9 cellular contexts compared by ENCODE assay signal in genomic region chr6:136607932-136608772, GRCh38. TPM values are rescaled to one million over a fixed set of nuclear protein-coding genes. Genes with fewer than 3 reads are reported as not detected.
DNase-seq lines count a peak whose midpoint lies in the region; ATAC-seq, FAIRE-seq and TF ChIP-seq lines count a peak whose summit lies in the region.
"Had no signal": no experiment of that assay in that cellular context is flagged by ENCODE, and none has a peak within 500 bp of the region (broad histone marks: within the 10 kb centered on the region; RNA-seq: fewer than 3 reads in every experiment).

No MANE protein-coding gene starts in this region.

- H3K27me3 Mint-ChIP-seq in CD4-positive, alpha-beta memory T cell: no peaks in the 10 kb centered on the region
- H3K27me3 Mint-ChIP-seq: activated naive CD8-positive, alpha-beta T cell had no signal

- H3K27ac Mint-ChIP-seq in CD4-positive, alpha-beta memory T cell: peak overlapping the region in 5 of 7 donors; percentile 3 to 55 (median 11)
- H3K27ac Mint-ChIP-seq: activated naive CD8-positive, alpha-beta T cell had no signal

- intact Hi-C loops in CD4-positive, alpha-beta memory T cell (cut with micrococcal nuclease): loop anchor here (1.0 to 10.0 kb wide), 3 partner anchors 36 to 317 kb away; partner anchors contain the start of gene SLC35D3

- no peak overlapping the region for H3K4me3 ChIP-seq in CD4-positive, alpha-beta memory T cell (ENCODE audit: low read length in 2 of 2)
- H3K4me3 ChIP-seq in OCI-LY3 (ENCODE audit: low read length): no peak overlapping the region
- no peak overlapping the region for H3K4me3 ChIP-seq in fibroblast of mammary gland (ENCODE audit: control insufficient read depth, low read depth, low read length)
- H3K4me3 ChIP-seq in tibial nerve: no peak overlapping the region

- peaks cover 8 to 24% (median 12%) of the 10 kb centered on the region in 4 donors for H3K4me1 Mint-ChIP-seq in CD4-positive, alpha-beta memory T cell

- H3K9ac ChIP-seq in OCI-LY3 (ENCODE audit: low read length): no peak overlapping the region

- H3K9me3 ChIP-seq in CD4-positive, alpha-beta memory T cell (ENCODE audit: control insufficient read depth in 1 of 2, low read length in 2 of 2): no peaks in the 10 kb centered on the region
- no peaks in the 10 kb centered on the region for H3K9me3 ChIP-seq in OCI-LY3 (ENCODE audit: insufficient read depth, low read length)
- H3K9me3 ChIP-seq in tibial nerve: no peaks in the 10 kb centered on the region

- CTCF ChIA-PET in CD4-positive, alpha-beta memory T cell (lab: Charles Lee; ENCODE audit: partially characterized antibody): interaction anchor here (0.6 to 3.2 kb wide), 7 partner anchors 11 to 186 kb away, joined by 3 to 33 read pairs (median 3); partner anchors contain the start of gene MAP3K5

- peaks cover 46 to 55% of the 10 kb centered on the region in 2 donors for H3K36me3 Mint-ChIP-seq in CD4-positive, alpha-beta memory T cell

- peak; percentile 94 for FAIRE-seq in GM19239 (lab: Jason Lieb, UNC)

- no peak for TF ChIP-seq EP300 in tibial nerve (IDR thresholded peaks at IDR 0.05)

- H3K9me3 Mint-ChIP-seq in CD4-positive, alpha-beta memory T cell: no peaks in the 10 kb centered on the region

- no peak overlapping the region for H3K4me3 Mint-ChIP-seq in CD4-positive, alpha-beta memory T cell
- H3K4me3 Mint-ChIP-seq: activated naive CD8-positive, alpha-beta T cell had no signal

- WGBS in tibial nerve, 2 donors: 67 to 70% methylated on average over 12 of the region's 12 CpGs

- no peaks in the 10 kb centered on the region for H4K20me1 ChIP-seq in OCI-LY3 (ENCODE audit: insufficient read depth, low read length)

- H3K4me1 ChIP-seq in CD4-positive, alpha-beta memory T cell (ENCODE audit: insufficient read depth, low read length): no peaks in the 10 kb centered on the region
- H3K4me1 ChIP-seq in OCI-LY3 (ENCODE audit: low read length) (peaks cover 3% of the 10 kb centered on the region; the same call in 1 of the 2 replicates), tibial nerve (peaks cover 0 to 11% (median 4%) of the 10 kb centered on the region in 4 donors)

- no peaks in the 10 kb centered on the region for H3K27me3 ChIP-seq in CD4-positive, alpha-beta memory T cell (ENCODE audit: insufficient read depth, low read length)
- H3K27me3 ChIP-seq in OCI-LY3 (ENCODE audit: low read depth, low read length) (no peaks in the 10 kb centered on the region), tibial nerve (no peaks in the 10 kb centered on the region)

- DNase-seq in CD4-positive, alpha-beta memory T cell: peak; percentile 70 to 76 (median 75)
- DNase-seq in GM19239 (ENCODE audit: insufficient read length, low spot score): peak; percentile 39
- DNase-seq in activated T-cell treated with anti-CD3 and anti-CD28 coated beads for 48 hours (ENCODE audit: low read depth): peak; percentile 68
- DNase-seq in fibroblast of mammary gland (ENCODE audit: low read depth): peak; percentile 72
- peak; percentile 70 for DNase-seq in omental fat pad (ENCODE audit: low spot score)
- DNase-seq in tibial nerve (ENCODE audit: low spot score in 2 of 2): peak; percentile 29 to 76

- TF ChIP-seq POLR2A in tibial nerve (IDR thresholded peaks at IDR 0.05): no peak

- peak; percentile 93 for ATAC-seq in HG03442 (IDR thresholded peaks at IDR 0.05; ENCODE audit: unreplicated experiment)
- no peak for ATAC-seq in omental fat pad (ENCODE audit: low FRiP score)

- peak overlapping the region; percentile 77; the same call in 1 of the 2 replicates for H2AFZ ChIP-seq in OCI-LY3 (ENCODE audit: low read depth, low read length)

- H3K27ac ChIP-seq in CD4-positive, alpha-beta memory T cell (ENCODE audit: low read depth, low read length): no peak overlapping the region
- H3K27ac ChIP-seq in OCI-LY3 (ENCODE audit: low read length) (no peak overlapping the region), tibial nerve (no peak overlapping the region)

- H3K36me3 ChIP-seq in CD4-positive, alpha-beta memory T cell (ENCODE audit: insufficient read depth, low read length): peaks cover 17% of the 10 kb centered on the region
- H3K36me3 ChIP-seq in OCI-LY3 (replicated peaks; ENCODE audit: low read depth, low read length): no peaks in the 10 kb centered on the region
- H3K36me3 ChIP-seq in tibial nerve: peaks cover 0 to 4% (median 0%) of the 10 kb centered on the region in 3 donors

- POLR2A ChIA-PET in CD4-positive, alpha-beta memory T cell (lab: Charles Lee; ENCODE audit: partially characterized antibody): interaction anchor here (0.7 kb wide), 1 partner anchor 184 kb away, joined by 4 read pairs; the partner anchor contains the start of gene MAP3K5

- peak overlapping the region; percentile 66 for H3K4me2 ChIP-seq in OCI-LY3 (ENCODE audit: low read length)

- H3K79me2 ChIP-seq in OCI-LY3 (ENCODE audit: low read length): no peaks in the 10 kb centered on the region

- TF ChIP-seq CTCF in OCI-LY3 (IDR thresholded peaks at IDR 0.05; ENCODE audit: low read depth, low read length): peak; percentile 74
- TF ChIP-seq CTCF in fibroblast of mammary gland (conservative IDR thresholded peaks at IDR 0.05; ENCODE audit: control insufficient read depth, insufficient read depth, low read depth, low read length): peak; percentile 92
- TF ChIP-seq CTCF in omental fat pad (IDR thresholded peaks at IDR 0.05): no peak
- peak in 4 of 5 experiments; percentile 39 to 74 (median 50) for TF ChIP-seq CTCF in tibial nerve (IDR thresholded peaks at IDR 0.05)

RNA-seq across cellular contexts. Expression of gene MAP7, which starts 57.9 kb away (rescaled TPM):
- total RNA-seq in CD4-positive, alpha-beta memory T cell: under 1 TPM; 0.55 to 0.69 TPM
- polyA plus RNA-seq in CD4-positive, alpha-beta memory T cell: 1 to 10 TPM in 1 of 2 donors, under 1 TPM in 1; 0.60 to 1.5 TPM
- 1 to 10 TPM; 2.2 to 5.3 (median 4.5) TPM for total RNA-seq in omental fat pad
- total RNA-seq in tibial nerve: 1 to 10 TPM in 3 of 4 donors, under 1 TPM in 1; 0.84 to 1.5 (median 1.4) TPM

Comparison
In these comparisons a context has a peak if more than half of its experiments do, and no peak if none do; other contexts are left out.
1. CTCF ChIP-seq: peak in OCI-LY3 (single experiment), fibroblast of mammary gland (single experiment) and tibial nerve (4 of 5); none in omental fat pad (0 of 3).
2. Peak in every context shown above with its lines, with median percentiles within 50 percentile points of each other: DNase-seq.